Comparison of ENCODE assay signal across 8 cellular contexts in genomic region chr19:38851622-38852230, GRCh38. TPM values are rescaled to one million over a fixed set of nuclear protein-coding genes. Genes with fewer than 3 reads are reported as not detected.
A peak's percentile ranks its signal among the peaks of the same experiment; 100 is the strongest.
DNase-seq lines count a peak whose midpoint lies in the region; ATAC-seq and TF ChIP-seq lines count a peak whose summit lies in the region.

No MANE protein-coding gene starts in this region.

- DNase-seq in KBM-7 (peak; percentile 82), PC-3 (peak; percentile 91), esophagus muscularis mucosa (ENCODE audit: extremely low spot score) (peak; percentile 98)
- peak; percentile 91 to 93 for DNase-seq in activated T-cell treated with anti-CD3 and anti-CD28 coated beads, Interleukin-2, amount 50 U/mL, for 48 hours
- peak; percentile 71 to 74 for DNase-seq in stimulated activated CD8-positive, alpha-beta memory T cell treated with anti-CD3 and anti-CD28 coated beads, Interleukin-7, amount 100 ng/mL, for 1 hour (ENCODE audit: low read depth in 2 of 2)

- H3K36me3 ChIP-seq in PC-3 (ENCODE audit: low read depth, low read length): peaks cover 14% of the 10 kb centered on the region
- peaks cover 7 to 15% (median 13%) of the 10 kb centered on the region in 4 donors for H3K36me3 ChIP-seq in esophagus muscularis mucosa
- peaks cover 6 to 17% of the 10 kb centered on the region in 2 donors for H3K36me3 ChIP-seq in muscle layer of duodenum (ENCODE audit: control insufficient read depth in 1 of 2, insufficient read depth in 2 of 2, low read length in 2 of 2)

- no peak for TF ChIP-seq EP300 in esophagus muscularis mucosa (IDR thresholded peaks at IDR 0.05)

- peak overlapping the region; percentile 88 for H3K9ac ChIP-seq in PC-3 (ENCODE audit: low read length)

- TF ChIP-seq CTCF in 22Rv1 (IDR thresholded peaks at IDR 0.05): no peak
- TF ChIP-seq CTCF in PC-3 (conservative IDR thresholded peaks at IDR 0.05; ENCODE audit: low read depth, low read length): no peak
- TF ChIP-seq CTCF in esophagus muscularis mucosa (IDR thresholded peaks at IDR 0.05): no peak

- no peaks in the 10 kb centered on the region for H3F3A ChIP-seq in PC-3 (ENCODE audit: low read length, unreplicated experiment)

- H3K27ac ChIP-seq in 22Rv1 (peak overlapping the region; percentile 100), PC-3 (ENCODE audit: low read length) (peak overlapping the region; percentile 78), esophagus muscularis mucosa (replicated peaks in 1 of 4) (peak overlapping the region; percentile 98 to 100 (median 100)), muscle layer of duodenum (ENCODE audit: low read length) (peak overlapping the region; percentile 98)

- intact Hi-C loops in PC-3 (cut with micrococcal nuclease): loop anchor here (5.0 kb wide), 1 partner anchor 46 kb away; the partner anchor contains the start of genes NFKBIB and SIRT2
- intact Hi-C loops in esophagus muscularis mucosa (cut with DNase I): loop anchor here (2.0 kb wide), 1 partner anchor 17 kb away; no protein-coding TSS in a partner anchor

- H3K4me3 ChIP-seq in PC-3 (ENCODE audit: low read length): peak overlapping the region; percentile 83
- H3K4me3 ChIP-seq in esophagus muscularis mucosa: peak overlapping the region; percentile 75 to 97 (median 84)
- H3K4me3 ChIP-seq in muscle layer of duodenum (ENCODE audit: low read depth in 1 of 2, low read length in 2 of 2): peak overlapping the region; percentile 85 to 86

- BruUV-seq in PC-3 (replicated peaks; lab: Mats Ljungman, UMichigan): no TSS peak

- WGBS in esophagus muscularis mucosa: 0% methylated on average over 18 of the region's 67 CpGs

- H3K9me3 ChIP-seq in PC-3 (ENCODE audit: low read length) (no peaks in the 10 kb centered on the region), esophagus muscularis mucosa (no peaks in the 10 kb centered on the region), muscle layer of duodenum (ENCODE audit: control insufficient read depth in 1 of 2, low read length in 2 of 2) (no peaks in the 10 kb centered on the region)

- H3K27me3 ChIP-seq in PC-3 (ENCODE audit: low read length): no peaks in the 10 kb centered on the region
- no peaks in the 10 kb centered on the region for H3K27me3 ChIP-seq in esophagus muscularis mucosa
- no peaks in the 10 kb centered on the region for H3K27me3 ChIP-seq in muscle layer of duodenum (ENCODE audit: low read depth, low read length)

- peak; percentile 79 for TF ChIP-seq POLR2A in esophagus muscularis mucosa (IDR thresholded peaks at IDR 0.05; ENCODE audit: low read depth)

- H3K4me1 ChIP-seq in PC-3 (ENCODE audit: insufficient read depth, low read length) (peaks cover 28% of the 10 kb centered on the region), esophagus muscularis mucosa (peaks cover 35 to 47% (median 40%) of the 10 kb centered on the region in 4 donors), muscle layer of duodenum (ENCODE audit: control insufficient read depth in 1 of 2, insufficient read depth in 2 of 2, low read length in 2 of 2) (peaks cover 12 to 35% of the 10 kb centered on the region in 2 donors)

- H3K79me2 ChIP-seq in PC-3 (ENCODE audit: low read length): peaks cover 33% of the 10 kb centered on the region

- in situ Hi-C loops in KBM-7 (cut with MboI; ENCODE audit: low pct_unique_long_range_greater_than_20kb, low sequenced_read_pairs): no loop called here

- H3K9me2 ChIP-seq in PC-3 (replicated peaks; ENCODE audit: low read length): no peaks in the 10 kb centered on the region

- peak overlapping the region; percentile 46; the same call in 1 of the 2 replicates for H2AFZ ChIP-seq in PC-3 (ENCODE audit: low read length)

- H3K4me2 ChIP-seq in PC-3 (ENCODE audit: low read length): peak overlapping the region; percentile 97

- POLR2A ChIA-PET in PC-3 (lab: Charles Lee; ENCODE audit: unreplicated experiment): interaction anchor here (0.6 kb wide), 1 partner anchor 79 kb away, joined by 3 read pairs; the partner anchor contains the start of genes MRPS12 and SARS2

- H4K20me1 ChIP-seq in PC-3 (ENCODE audit: low read length): peaks cover 19% of the 10 kb centered on the region; the same call in 1 of the 2 replicates

- CTCF ChIA-PET in PC-3 (lab: Charles Lee): no interaction called here

- peak; percentile 22 for ATAC-seq in GM18867 (IDR thresholded peaks at IDR 0.05; ENCODE audit: unreplicated experiment)
- peak; percentile 18 for ATAC-seq in PC-3

RNA-seq across cellular contexts. Expression of gene HNRNPL, which starts 1.9 kb away (rescaled TPM):
- 315 and 331 TPM in 2 replicates for total RNA-seq in PC-3 (2014; rRNA removed)
- total RNA-seq in esophagus muscularis mucosa: 100 to 1,000 TPM; 126 to 202 (median 180) TPM

RNA-seq across cellular contexts. Expression of gene ECH1, which starts 20.1 kb away (rescaled TPM):
- total RNA-seq in PC-3 (2014; rRNA removed): 41.8 and 78.9 TPM in 2 replicates
- 100 to 1,000 TPM; 117 to 188 (median 155) TPM for total RNA-seq in esophagus muscularis mucosa

RNA-seq across cellular contexts. Expression of gene RINL, which starts 26.3 kb away (rescaled TPM):
- total RNA-seq in PC-3 (2014; rRNA removed) (1.2 and 3.2 TPM in 2 replicates), esophagus muscularis mucosa (10 to 100 TPM in 1 of 4 donors, 1 to 10 TPM in 3; 4.6 to 10.4 (median 6.6) TPM)

RNA-seq across cellular contexts. Expression of gene LGALS4, which starts 39.0 kb away (rescaled TPM):
- total RNA-seq in PC-3 (2014; rRNA removed) (0.51 TPM in 1 of 2 replicates, not detected in the other), esophagus muscularis mucosa (1 to 10 TPM in 1 of 4 donors, under 1 TPM in 2, not detected in 1; 0.42 to 2.9 (median 0.50) TPM)

RNA-seq across cellular contexts. Expression of gene SIRT2, which starts 47.7 kb away (rescaled TPM):
- total RNA-seq in PC-3 (2014; rRNA removed) (37.9 and 55.2 TPM in 2 replicates), esophagus muscularis mucosa (100 to 1,000 TPM in 1 of 4 donors, 10 to 100 TPM in 3; 72.7 to 114 (median 95.0) TPM)

Comparison
In these comparisons a context has a peak if more than half of its experiments do, and no peak if none do; other contexts are left out.
1. Peak in every context shown above with its lines: DNase-seq, ATAC-seq, H3K4me3 ChIP-seq and H3K27ac ChIP-seq.